In genomic region chr6:10180138-10181074, GRCh38 we compare ENCODE assay signal across 26 cellular contexts.
A peak's percentile ranks its signal among the peaks of the same experiment; 100 is the strongest.
DNase-seq lines count a peak whose midpoint lies in the region; ATAC-seq and TF ChIP-seq lines count a peak whose summit lies in the region.
"Had no signal": no experiment of that assay in that cellular context is flagged by ENCODE, and none has a peak within 500 bp of the region (broad histone marks: within the 10 kb centered on the region; RNA-seq: fewer than 3 reads in every experiment).

No MANE protein-coding gene starts in this region.

- H3K4me2 ChIP-seq in PC-3 (ENCODE audit: low read length) (no peak overlapping the region), GM23248 (ENCODE audit: unreplicated experiment) (no peak overlapping the region)

- H3K4me1 ChIP-seq in PC-3 (ENCODE audit: insufficient read depth, low read length) (peaks cover 26% of the 10 kb centered on the region), right lobe of liver (peaks cover 0 to 7% (median 2%) of the 10 kb centered on the region in 4 donors), GM23248 (ENCODE audit: insufficient read depth) (no peaks in the 10 kb centered on the region)
- H3K4me1 ChIP-seq: BE2C, pancreas, testis had no signal

- TF ChIP-seq POLR2A in right lobe of liver (IDR thresholded peaks at IDR 0.05): no peak

- H3K4me3 ChIP-seq in PC-3 (ENCODE audit: low read length) (no peak overlapping the region), right lobe of liver (no peak overlapping the region), GM23248 (no peak overlapping the region)
- H3K4me3 ChIP-seq: pancreas, skin epidermis, testis had no signal

- no TSS peak for BruUV-seq in PC-3 (replicated peaks; lab: Mats Ljungman, UMichigan)

- DNase-seq in DMS153 (lab: John Stamatoyannopoulos, UW) (peak; percentile 80), NCI-H146 treated with DMSO at 0.1 percent for 48 hours (lab: John Stamatoyannopoulos, UW; ENCODE audit: unreplicated experiment) (peak; percentile 78), PC-3 (peak; percentile 57), right lobe of liver (peak; percentile 72 to 80 (median 77)), AG08395 (ENCODE audit: low spot score) (no peak), GM23248 (no peak)
- no peak for DNase-seq in activated T-cell treated with anti-CD3 and anti-CD28 coated beads, Interleukin-2, amount 50 U/mL, for 48 hours
- DNase-seq: activated CD4-positive, alpha-beta T cell treated with anti-CD3 and anti-CD28 coated beads, Interleukin-2, amount 10 ng/mL, durations not matched to agents 24 days and 14 days; activated T-cell treated with anti-CD3 and anti-CD28 coated beads, Interleukin-2, amount 50 U/mL, for 24 hours; BE2C; CD8-positive, alpha-beta T cell; central memory CD4-positive, alpha-beta T cell; cortex of kidney; DMS 273 treated with DMSO at 0.1 percent for 48 hours; effector memory CD4-positive, alpha-beta T cell; immature natural killer cell; NCI-H1417 treated with DMSO at 0.1 percent for 48 hours; NCI-H2171; nephron progenitor cell; retina; stimulated activated naive CD4-positive, alpha-beta T cell treated with Interleukin-2 at 50 U/mL for 16 hours; testis had no signal

- H3K9ac ChIP-seq in PC-3 (ENCODE audit: low read length) (no peak overlapping the region), GM23248 (no peak overlapping the region)

- POLR2A ChIA-PET in PC-3 (lab: Charles Lee; ENCODE audit: unreplicated experiment): no interaction called here

- peaks cover 3% of the 10 kb centered on the region for H3F3A ChIP-seq in PC-3 (ENCODE audit: low read length, unreplicated experiment)
- no peaks in the 10 kb centered on the region for H3F3A ChIP-seq in GM23248 (ENCODE audit: insufficient read depth)

- H3K79me2 ChIP-seq in PC-3 (ENCODE audit: low read length) (no peaks in the 10 kb centered on the region), GM23248 (ENCODE audit: insufficient read depth) (no peaks in the 10 kb centered on the region)

- H4K20me1 ChIP-seq in PC-3 (ENCODE audit: low read length) (no peaks in the 10 kb centered on the region), GM23248 (ENCODE audit: insufficient read depth) (no peaks in the 10 kb centered on the region)

- intact Hi-C loops in PC-3 (cut with micrococcal nuclease) (no loop called here), right lobe of liver (cut with DNase I) (no loop called here)

- TF ChIP-seq CTCF in PC-3 (conservative IDR thresholded peaks at IDR 0.05; ENCODE audit: low read depth, low read length) (no peak), right lobe of liver (IDR thresholded peaks at IDR 0.05) (no peak)

- H3K27me3 ChIP-seq in PC-3 (ENCODE audit: low read length) (no peaks in the 10 kb centered on the region), right lobe of liver (no peaks in the 10 kb centered on the region), GM23248 (replicated peaks; ENCODE audit: insufficient read depth) (no peaks in the 10 kb centered on the region)
- H3K27me3 ChIP-seq: BE2C, pancreas, testis had no signal

- H2AFZ ChIP-seq in PC-3 (ENCODE audit: low read length) (no peak overlapping the region), GM23248 (no peak overlapping the region)

- H3K36me3 ChIP-seq in PC-3 (ENCODE audit: low read depth, low read length) (no peaks in the 10 kb centered on the region), right lobe of liver (no peaks in the 10 kb centered on the region), GM23248 (ENCODE audit: low read depth) (no peaks in the 10 kb centered on the region)
- H3K36me3 ChIP-seq: BE2C, pancreas had no signal

- CTCF ChIA-PET in PC-3 (lab: Charles Lee): no interaction called here

- H3K9me3 ChIP-seq in PC-3 (ENCODE audit: low read length) (no peaks in the 10 kb centered on the region), right lobe of liver (no peaks in the 10 kb centered on the region), GM23248 (ENCODE audit: low read depth) (no peaks in the 10 kb centered on the region)
- H3K9me3 ChIP-seq: BE2C, pancreas, testis had no signal

- H3K9me2 ChIP-seq in PC-3 (replicated peaks; ENCODE audit: low read length): no peaks in the 10 kb centered on the region
- no peaks in the 10 kb centered on the region for H3K9me2 ChIP-seq in GM23248 (ENCODE audit: insufficient read depth)

- 38% methylated on average over 14 of the region's 14 CpGs for WGBS in right lobe of liver (ENCODE audit: insufficient coverage, low coverage, low lambda C conversion rate, missing lambda C conversion rate)
- WGBS in GM23248 (ENCODE audit: low coverage in 1 of 2, low lambda C conversion rate in 2 of 2, missing lambda C conversion rate in 2 of 2), 2 experiments: 44 to 47% methylated on average over 14 of the region's 14 CpGs

- H3K27ac ChIP-seq in PC-3 (ENCODE audit: low read length) (no peak overlapping the region), right lobe of liver (no peak overlapping the region), GM23248 (no peak overlapping the region)
- H3K27ac ChIP-seq: epithelial cell of prostate, pancreas, skin epidermis, testis had no signal

- in situ Hi-C loops in GM23248 (cut with MboI): no loop called here

- ATAC-seq in PC-3 (no peak), right lobe of liver (peak; percentile 75 to 96 (median 82))
- ATAC-seq: CD8-positive, alpha-beta T cell; pancreas; WTC11 had no signal

Comparison
In these comparisons a context has a peak if more than half of its experiments do, and no peak if none do; other contexts are left out.
1. DNase-seq: peak in DMS153 (single experiment), NCI-H146 treated with DMSO at 0.1 percent for 48 hours (single experiment), PC-3 (single experiment) and right lobe of liver (3 of 3); none in AG08395 (single experiment), activated T-cell treated with anti-CD3 and anti-CD28 coated beads, Interleukin-2, amount 50 U/mL, for 48 hours (0 of 2) and GM23248 (single experiment).